Comparison of ENCODE assay signal across 23 cellular contexts in genomic region chr13:36006347-36006746, GRCh38.
A peak's percentile ranks its signal among the peaks of the same experiment; 100 is the strongest.
DNase-seq lines count a peak whose midpoint lies in the region; ATAC-seq and TF ChIP-seq lines count a peak whose summit lies in the region.
"Had no signal": no experiment of that assay in that cellular context is flagged by ENCODE, and none has a peak within 500 bp of the region (broad histone marks: within the 10 kb centered on the region; RNA-seq: fewer than 3 reads in every experiment).

No MANE protein-coding gene starts in this region.

- TF ChIP-seq POLR2A in adrenal gland (IDR thresholded peaks at IDR 0.05): no peak

- in situ Hi-C loops in astrocyte of the cerebellum (cut with HindIII; ENCODE audit: low sequenced_read_pairs): no loop called here

- WGBS in lung, 2 donors: 56 to 72% methylated on average over 4 of the region's 4 CpGs
- WGBS in adrenal gland, 4 donors: 69 to 86% (median 79%) methylated on average over 4 of the region's 4 CpGs

- H3K4me1 Mint-ChIP-seq in natural killer cell: no peaks in the 10 kb centered on the region
- H3K4me1 Mint-ChIP-seq: activated naive CD8-positive, alpha-beta T cell treated with anti-CD3 and anti-CD28 coated beads, Interleukin-2, amount 10 ng/mL, durations not matched to agents 7 days and 5 days; brain; CD14-positive monocyte had no signal

- peaks cover 0 to 2% of the 10 kb centered on the region in 2 donors for H3K9me3 Mint-ChIP-seq in natural killer cell
- H3K9me3 Mint-ChIP-seq: activated naive CD8-positive, alpha-beta T cell treated with anti-CD3 and anti-CD28 coated beads, Interleukin-2, amount 10 ng/mL, durations not matched to agents 7 days and 5 days had no signal

- H3K27me3 Mint-ChIP-seq in natural killer cell (ENCODE audit: low read depth in 2 of 2): no peaks in the 10 kb centered on the region
- H3K27me3 Mint-ChIP-seq: activated naive CD8-positive, alpha-beta T cell treated with anti-CD3 and anti-CD28 coated beads, Interleukin-2, amount 10 ng/mL, durations not matched to agents 7 days and 5 days; brain had no signal

- H3K27ac ChIP-seq in lung (ENCODE audit: low read depth in 1 of 2, low read length in 1 of 2) (no peak overlapping the region), adrenal gland (no peak overlapping the region), dorsolateral prefrontal cortex (peak overlapping the region in 2 of 59 donors; percentile 8 to 14)
- H3K27ac ChIP-seq: colonic mucosa, GM23248 had no signal

- TF ChIP-seq CTCF in astrocyte of the cerebellum (IDR thresholded peaks at IDR 0.05; ENCODE audit: low read depth, low read length, missing control alignments) (no peak), lung (IDR thresholded peaks at IDR 0.05; ENCODE audit: control extremely low read depth, extremely low read depth) (no peak), adrenal gland (IDR thresholded peaks at IDR 0.05) (no peak), dorsolateral prefrontal cortex (IDR thresholded peaks at IDR 0.05 in 54 of 56, conservative IDR thresholded peaks at IDR 0.05 in 2 of 56; ENCODE audit: low read depth in 1 of 56, partially characterized antibody in 56 of 56) (no peak), natural killer cell (IDR thresholded peaks at IDR 0.05) (no peak)

- DNase-seq in COR-L47 (lab: John Stamatoyannopoulos, UW) (peak; percentile 32), NCI-H2029 treated with DMSO at 0.1 percent for 48 hours (lab: John Stamatoyannopoulos, UW) (peak; percentile 32), astrocyte of the cerebellum (ENCODE audit: low read depth) (peak; percentile 42), lung (ENCODE audit: low spot score) (peak; percentile 53), adrenal gland (no peak), dorsolateral prefrontal cortex (no peak), natural killer cell (no peak)
- DNase-seq: activated CD4-positive, alpha-beta T cell treated with anti-CD3 and anti-CD28 coated beads, Interleukin-2, amount 50 U/mL, for 1 hour; activated CD8-positive, alpha-beta memory T cell treated with anti-CD3 and anti-CD28 coated beads, Interleukin-2, amount 50 U/mL, for 4 hours; activated naive CD8-positive, alpha-beta T cell treated with anti-CD3 and anti-CD28 coated beads, Interleukin-2, amount 10 ng/mL, durations not matched to agents 7 days and 5 days; colonic mucosa; foreskin fibroblast; GDM1; GM23248; hippocampal formation; NCI-H1694 treated with DMSO at 0.1 percent for 48 hours; occipital lobe; SHP77 treated with DMSO at 0.1 percent for 48 hours; stimulated activated CD8-positive, alpha-beta memory T cell treated with anti-CD3 and anti-CD28 coated beads, Interleukin-4, amount 100 ng/mL, for 48 hours; T-helper 1 cell had no signal

- H3K36me3 ChIP-seq in lung (ENCODE audit: control insufficient read depth in 2 of 2, insufficient read depth in 2 of 2, low read length in 2 of 2) (no peaks in the 10 kb centered on the region), adrenal gland (replicated peaks in 1 of 2) (no peaks in the 10 kb centered on the region)
- H3K36me3 ChIP-seq: colonic mucosa had no signal

- no peak overlapping the region for H3K4me3 Mint-ChIP-seq in natural killer cell
- H3K4me3 Mint-ChIP-seq: activated naive CD8-positive, alpha-beta T cell treated with anti-CD3 and anti-CD28 coated beads, Interleukin-2, amount 10 ng/mL, durations not matched to agents 7 days and 5 days; brain; CD14-positive monocyte had no signal

- ATAC-seq in lung (ENCODE audit: insufficient read depth, low FRiP score): peak; percentile 53
- no peak for ATAC-seq in HG03457 (IDR thresholded peaks at IDR 0.05; ENCODE audit: unreplicated experiment)
- ATAC-seq in natural killer cell: no peak

- intact Hi-C loops in adrenal gland (cut with DNase I) (no loop called here), dorsolateral prefrontal cortex (cut with DNase I) (no loop called here), natural killer cell (cut with micrococcal nuclease) (no loop called here)

- H3K4me1 ChIP-seq in lung (ENCODE audit: control insufficient read depth in 2 of 2, insufficient read depth in 2 of 2, low read length in 2 of 2) (no peaks in the 10 kb centered on the region), adrenal gland (replicated peaks in 1 of 2) (no peaks in the 10 kb centered on the region)
- H3K4me1 ChIP-seq: colonic mucosa had no signal

- no peak overlapping the region for H3K27ac Mint-ChIP-seq in natural killer cell
- H3K27ac Mint-ChIP-seq: activated naive CD8-positive, alpha-beta T cell treated with anti-CD3 and anti-CD28 coated beads, Interleukin-2, amount 10 ng/mL, durations not matched to agents 7 days and 5 days; CD14-positive monocyte had no signal

- H3K36me3 Mint-ChIP-seq in natural killer cell: no peaks in the 10 kb centered on the region
- H3K36me3 Mint-ChIP-seq: activated naive CD8-positive, alpha-beta T cell treated with anti-CD3 and anti-CD28 coated beads, Interleukin-2, amount 10 ng/mL, durations not matched to agents 7 days and 5 days; CD14-positive monocyte had no signal

- no peak overlapping the region for H3K4me3 ChIP-seq in astrocyte of the cerebellum (ENCODE audit: low read depth, low read length)
- H3K4me3 ChIP-seq in lung: no peak overlapping the region
- H3K4me3 ChIP-seq in adrenal gland: no peak overlapping the region
- H3K4me3 ChIP-seq in dorsolateral prefrontal cortex: no peak overlapping the region
- H3K4me3 ChIP-seq: colonic mucosa, GM23248 had no signal

- H3K27me3 ChIP-seq in lung (ENCODE audit: control insufficient read depth, insufficient read depth) (no peaks in the 10 kb centered on the region), adrenal gland (no peaks in the 10 kb centered on the region), dorsolateral prefrontal cortex (no peaks in the 10 kb centered on the region)
- H3K27me3 ChIP-seq: colonic mucosa had no signal

- H3K9me3 ChIP-seq in lung (ENCODE audit: control insufficient read depth in 2 of 2, insufficient read depth in 1 of 2, low read length in 1 of 2): no peaks in the 10 kb centered on the region
- no peaks in the 10 kb centered on the region for H3K9me3 ChIP-seq in adrenal gland (replicated peaks in 1 of 3)
- H3K9me3 ChIP-seq: colonic mucosa had no signal

Comparison
In these comparisons a context has a peak if more than half of its experiments do, and no peak if none do; other contexts are left out.
1. DNase-seq: peak in COR-L47 (single experiment), NCI-H2029 treated with DMSO at 0.1 percent for 48 hours (single experiment), astrocyte of the cerebellum (single experiment) and lung (single experiment); none in adrenal gland (0 of 7), dorsolateral prefrontal cortex (0 of 10) and natural killer cell (single experiment).